8 cellular contexts compared by ENCODE assay signal in the genomic region with DNA sequence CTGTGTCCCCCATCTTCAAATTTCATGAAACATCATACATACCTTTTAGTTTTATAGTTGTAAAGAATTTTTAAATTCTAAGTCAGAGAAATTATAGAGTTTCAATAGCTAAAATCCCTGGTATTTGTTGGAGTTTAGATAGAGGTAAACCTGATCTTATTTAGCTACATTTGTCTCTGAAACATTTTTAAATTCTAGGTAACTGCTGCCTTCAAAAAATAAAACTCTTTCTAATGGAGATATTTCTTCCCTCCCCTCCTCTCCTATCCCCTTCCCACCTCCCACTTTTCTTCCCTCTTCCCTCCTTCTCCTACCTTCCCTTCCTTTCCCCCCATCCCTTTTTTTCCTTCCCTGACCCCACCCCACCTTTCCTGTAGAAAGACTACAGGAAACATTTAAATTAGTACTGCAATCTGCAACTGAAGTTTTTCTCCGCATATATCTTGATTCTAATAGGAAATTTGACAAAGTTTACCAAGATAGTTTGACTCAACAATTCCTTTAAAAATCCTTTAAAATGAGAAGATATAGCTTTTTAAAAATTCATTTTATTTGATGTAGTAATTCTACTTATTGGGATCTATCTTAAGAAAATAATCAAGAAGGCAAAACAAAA. TPM values are rescaled to one million over a fixed set of nuclear protein-coding genes. Genes with fewer than 3 reads are reported as not detected.
"Had no signal": no experiment of that assay in that cellular context is flagged by ENCODE, and none has a peak within 500 bp of the region (broad histone marks: within the 10 kb centered on the region; RNA-seq: fewer than 3 reads in every experiment).

No MANE protein-coding gene starts in this region.

- H3K4me3 Mint-ChIP-seq: IgD-negative memory B cell had no signal

- H3K9ac ChIP-seq: KMS-11 had no signal

- H3K4me2 ChIP-seq: KMS-11 had no signal

- FAIRE-seq: HTR-8/SVneo had no signal

- DNase-seq: IMR-90, KG1 had no signal

- H3K27ac ChIP-seq: HL-60, KMS-11 had no signal

RNA-seq across cellular contexts. Expression of gene TACR1, which starts 4.1 kb away (rescaled TPM):
- total RNA-seq: HT-29, HT1080 had no signal
- polyA plus RNA-seq: IgD-negative memory B cell had no signal
